In the genomic region with DNA sequence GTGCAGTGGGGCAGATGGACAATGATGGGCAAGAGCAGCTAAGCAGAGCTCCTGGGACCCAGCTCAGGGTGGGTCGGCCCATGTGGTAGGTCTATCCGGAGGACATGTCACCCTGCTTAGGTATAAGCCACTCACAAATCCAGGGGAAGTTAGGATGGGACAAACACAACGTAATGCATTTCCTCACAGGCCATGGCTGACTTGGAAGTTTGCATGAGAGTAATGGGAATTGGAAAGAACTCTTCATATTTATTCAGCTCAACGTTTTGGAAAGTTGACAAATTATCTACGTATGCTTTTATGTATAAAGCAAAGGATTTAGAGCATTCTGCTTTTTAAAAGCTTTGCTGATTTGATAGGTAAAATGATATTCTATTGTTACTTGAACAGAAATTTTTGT, we compare ENCODE assay signal across 16 cellular contexts.
"Had no signal": no experiment of that assay in that cellular context is flagged by ENCODE, and none has a peak within 500 bp of the region (broad histone marks: within the 10 kb centered on the region; RNA-seq: fewer than 3 reads in every experiment).

No MANE protein-coding gene starts in this region.

- H3K27ac ChIP-seq: adrenal gland, heart right ventricle, left lung, thoracic aorta, upper lobe of left lung had no signal

- H3K4me1 Mint-ChIP-seq: activated CD4-positive, alpha-beta T cell treated with anti-CD3 and anti-CD28 coated beads for 36 hours; nephron progenitor cell; stimulated activated naive B cell treated with anti-CD40 and anti-IgM and Interleukin-4, amounts not matched to agents 10 μg/mL and 1 μg/mL and 100 μg/mL, for 72 hours had no signal

- H3K9me3 Mint-ChIP-seq: activated CD4-positive, alpha-beta memory T cell treated with anti-CD3 and anti-CD28 coated beads for 36 hours; activated naive CD4-positive, alpha-beta T cell treated with anti-CD3 and anti-CD28 coated beads, Interleukin-2, amount 50 U/mL, for 72 hours; activated T-helper 1 cell treated with anti-CD3 and anti-CD28 coated beads, Interleukin-12 subunit alpha, Interleukin-12 subunit beta, Interleukin-2, Interleukin-4 antibody, amounts not matched to agents 30 ng/mL and 10 ng/mL and 1 ng/mL, durations not matched to agents 14 hours and 24 hours and 36 hours had no signal

- H3K36me3 ChIP-seq: adrenal gland, heart right ventricle, left lung, thoracic aorta, upper lobe of left lung had no signal

- ATAC-seq: activated CD4-positive, alpha-beta T cell treated with anti-CD3 and anti-CD28 coated beads for 36 hours; activated naive CD4-positive, alpha-beta T cell treated with anti-CD3 and anti-CD28 coated beads, Interleukin-2, amount 50 U/mL, for 72 hours; heart right ventricle; left lung; stimulated activated naive B cell treated with anti-CD40 and anti-IgM and Interleukin-4, amounts not matched to agents 10 μg/mL and 1 μg/mL and 100 μg/mL, for 72 hours had no signal

- H3K4me3 ChIP-seq: adrenal gland, heart right ventricle, left lung, thoracic aorta, upper lobe of left lung had no signal

- H3K4me1 ChIP-seq: adrenal gland, heart right ventricle, left lung, upper lobe of left lung had no signal

- H3K27ac Mint-ChIP-seq: activated CD4-positive, alpha-beta memory T cell treated with anti-CD3 and anti-CD28 coated beads for 36 hours; activated CD4-positive, alpha-beta T cell treated with anti-CD3 and anti-CD28 coated beads for 36 hours; activated naive CD4-positive, alpha-beta T cell treated with anti-CD3 and anti-CD28 coated beads, Interleukin-2, amount 50 U/mL, for 72 hours; activated T-helper 1 cell treated with anti-CD3 and anti-CD28 coated beads, Interleukin-12 subunit alpha, Interleukin-12 subunit beta, Interleukin-2, Interleukin-4 antibody, amounts not matched to agents 30 ng/mL and 10 ng/mL and 1 ng/mL, durations not matched to agents 14 hours and 24 hours and 36 hours; nephron progenitor cell; stimulated activated naive B cell treated with anti-CD40 and anti-IgM and Interleukin-4, amounts not matched to agents 10 μg/mL and 1 μg/mL and 100 μg/mL, for 72 hours had no signal

- H3K27me3 Mint-ChIP-seq: activated CD4-positive, alpha-beta memory T cell treated with anti-CD3 and anti-CD28 coated beads for 36 hours; stimulated activated naive B cell treated with anti-CD40 and anti-IgM and Interleukin-4, amounts not matched to agents 10 μg/mL and 1 μg/mL and 100 μg/mL, for 72 hours had no signal

- H3K9me3 ChIP-seq: adrenal gland, thoracic aorta, upper lobe of left lung had no signal

- H3K27me3 ChIP-seq: adrenal gland, heart right ventricle, left lung, upper lobe of left lung had no signal

- H3K4me3 Mint-ChIP-seq: activated CD4-positive, alpha-beta memory T cell treated with anti-CD3 and anti-CD28 coated beads for 36 hours; activated CD4-positive, alpha-beta T cell treated with anti-CD3 and anti-CD28 coated beads for 36 hours; activated T-helper 1 cell treated with anti-CD3 and anti-CD28 coated beads, Interleukin-12 subunit alpha, Interleukin-12 subunit beta, Interleukin-2, Interleukin-4 antibody, amounts not matched to agents 30 ng/mL and 10 ng/mL and 1 ng/mL, durations not matched to agents 14 hours and 24 hours and 36 hours; nephron progenitor cell; stimulated activated naive B cell treated with anti-CD40 and anti-IgM and Interleukin-4, amounts not matched to agents 10 μg/mL and 1 μg/mL and 100 μg/mL, for 72 hours had no signal

- H3K36me3 Mint-ChIP-seq: activated CD4-positive, alpha-beta memory T cell treated with anti-CD3 and anti-CD28 coated beads for 36 hours; activated naive CD4-positive, alpha-beta T cell treated with anti-CD3 and anti-CD28 coated beads, Interleukin-2, amount 50 U/mL, for 72 hours; stimulated activated naive B cell treated with anti-CD40 and anti-IgM and Interleukin-4, amounts not matched to agents 10 μg/mL and 1 μg/mL and 100 μg/mL, for 72 hours had no signal

- DNase-seq: activated CD4-positive, alpha-beta memory T cell treated with anti-CD3 and anti-CD28 coated beads for 36 hours; activated CD4-positive, alpha-beta T cell treated with anti-CD3 and anti-CD28 coated beads for 36 hours; activated gamma-delta T cell treated with Interleukin-2 at 50 U/mL for 16 hours; activated T-cell treated with anti-CD3 and anti-CD28 coated beads for 4 hours; adrenal gland; cerebellar nuclear complex; cortex of kidney; heart right ventricle; left lung; nephron progenitor cell; occipital lobe; stimulated activated naive B cell treated with anti-CD40 and anti-IgM and Interleukin-4, amounts not matched to agents 10 μg/mL and 1 μg/mL and 100 μg/mL, for 72 hours; upper lobe of left lung had no signal
